Comparison of ENCODE assay signal across 1 cellular context in the genomic region with DNA sequence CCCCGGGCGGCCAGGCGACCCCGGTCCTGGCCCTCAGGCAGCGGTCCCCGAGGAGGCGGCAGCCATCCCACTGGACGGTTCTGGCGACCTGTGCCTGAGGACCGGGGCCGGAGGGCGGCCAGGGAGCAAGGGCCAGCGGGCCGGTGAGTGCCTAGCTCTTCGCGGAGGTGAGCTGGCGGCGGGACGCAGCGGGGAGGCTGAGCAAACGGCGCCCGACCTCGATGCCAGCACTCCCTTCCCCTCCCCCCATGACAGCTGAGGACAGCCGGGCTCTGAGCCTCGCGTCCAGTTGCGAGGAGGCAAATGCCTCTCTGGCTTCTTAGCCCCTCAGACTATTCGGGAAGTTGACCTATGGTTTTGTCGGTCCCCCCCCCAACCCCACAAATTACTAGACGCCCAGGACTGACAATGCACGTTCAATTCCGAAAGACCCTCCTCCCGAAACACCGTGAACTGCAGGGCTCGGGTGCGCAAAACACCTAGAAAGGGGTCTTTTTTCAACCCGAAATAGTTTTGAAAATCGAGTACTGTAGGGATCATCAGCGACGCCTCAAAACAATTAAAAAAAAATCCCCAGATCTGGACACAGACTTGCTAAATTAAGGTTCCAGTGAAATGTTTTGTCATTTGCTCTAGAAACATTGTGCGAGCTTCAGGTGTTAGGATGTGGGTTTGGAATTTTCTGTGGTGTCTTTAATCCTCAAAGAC.
TF ChIP-seq lines count a peak whose summit lies in the region.

No MANE protein-coding gene starts in this region.

TF ChIP-seq in HepG2, 621 proteins besides CTCF, POLR2A, EP300 and RAD21 (continued from another document and continues in another):
- TF ChIP-seq, protein P1, sequence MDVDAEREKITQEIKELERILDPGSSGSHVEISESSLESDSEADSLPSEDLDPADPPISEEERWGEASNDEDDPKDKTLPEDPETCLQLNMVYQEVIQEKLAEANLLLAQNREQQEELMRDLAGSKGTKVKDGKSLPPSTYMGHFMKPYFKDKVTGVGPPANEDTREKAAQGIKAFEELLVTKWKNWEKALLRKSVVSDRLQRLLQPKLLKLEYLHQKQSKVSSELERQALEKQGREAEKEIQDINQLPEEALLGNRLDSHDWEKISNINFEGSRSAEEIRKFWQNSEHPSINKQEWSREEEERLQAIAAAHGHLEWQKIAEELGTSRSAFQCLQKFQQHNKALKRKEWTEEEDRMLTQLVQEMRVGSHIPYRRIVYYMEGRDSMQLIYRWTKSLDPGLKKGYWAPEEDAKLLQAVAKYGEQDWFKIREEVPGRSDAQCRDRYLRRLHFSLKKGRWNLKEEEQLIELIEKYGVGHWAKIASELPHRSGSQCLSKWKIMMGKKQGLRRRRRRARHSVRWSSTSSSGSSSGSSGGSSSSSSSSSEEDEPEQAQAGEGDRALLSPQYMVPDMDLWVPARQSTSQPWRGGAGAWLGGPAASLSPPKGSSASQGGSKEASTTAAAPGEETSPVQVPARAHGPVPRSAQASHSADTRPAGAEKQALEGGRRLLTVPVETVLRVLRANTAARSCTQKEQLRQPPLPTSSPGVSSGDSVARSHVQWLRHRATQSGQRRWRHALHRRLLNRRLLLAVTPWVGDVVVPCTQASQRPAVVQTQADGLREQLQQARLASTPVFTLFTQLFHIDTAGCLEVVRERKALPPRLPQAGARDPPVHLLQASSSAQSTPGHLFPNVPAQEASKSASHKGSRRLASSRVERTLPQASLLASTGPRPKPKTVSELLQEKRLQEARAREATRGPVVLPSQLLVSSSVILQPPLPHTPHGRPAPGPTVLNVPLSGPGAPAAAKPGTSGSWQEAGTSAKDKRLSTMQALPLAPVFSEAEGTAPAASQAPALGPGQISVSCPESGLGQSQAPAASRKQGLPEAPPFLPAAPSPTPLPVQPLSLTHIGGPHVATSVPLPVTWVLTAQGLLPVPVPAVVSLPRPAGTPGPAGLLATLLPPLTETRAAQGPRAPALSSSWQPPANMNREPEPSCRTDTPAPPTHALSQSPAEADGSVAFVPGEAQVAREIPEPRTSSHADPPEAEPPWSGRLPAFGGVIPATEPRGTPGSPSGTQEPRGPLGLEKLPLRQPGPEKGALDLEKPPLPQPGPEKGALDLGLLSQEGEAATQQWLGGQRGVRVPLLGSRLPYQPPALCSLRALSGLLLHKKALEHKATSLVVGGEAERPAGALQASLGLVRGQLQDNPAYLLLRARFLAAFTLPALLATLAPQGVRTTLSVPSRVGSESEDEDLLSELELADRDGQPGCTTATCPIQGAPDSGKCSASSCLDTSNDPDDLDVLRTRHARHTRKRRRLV (CRISPR knock-in tag; IDR thresholded peaks at IDR 0.05): no peak
- TF ChIP-seq ZSCAN25 (CRISPR knock-in tag; IDR thresholded peaks at IDR 0.05) (no peak), MAFG (CRISPR knock-in tag; IDR thresholded peaks at IDR 0.05) (no peak), RARG (CRISPR knock-in tag; IDR thresholded peaks at IDR 0.05; ENCODE audit: low read depth) (0 out of 2 replicates have a peak, but pooled peaks have one; percentile 5), KDM1A (CRISPR knock-in tag; IDR thresholded peaks at IDR 0.05) (no peak; the same call in 1 of the 2 replicates), GABPB1 (CRISPR knock-in tag; IDR thresholded peaks at IDR 0.05) (peak; percentile 60; the same call in 1 of the 2 replicates), HMGA1 (CRISPR knock-in tag; conservative IDR thresholded peaks at IDR 0.05) (no peak), NR2F6 (IDR thresholded peaks at IDR 0.05) (no peak), NR2F6 (CRISPR knock-in tag; IDR thresholded peaks at IDR 0.05) (no peak), TMF1 (CRISPR knock-in tag; IDR thresholded peaks at IDR 0.05; ENCODE audit: low read depth) (peak; percentile 35; the same call in 1 of the 2 replicates), TCF7 (IDR thresholded peaks at IDR 0.05; ENCODE audit: low read depth) (no peak), NFKBIZ (CRISPR knock-in tag; IDR thresholded peaks at IDR 0.05) (no peak), MTF2 (CRISPR knock-in tag; IDR thresholded peaks at IDR 0.05; ENCODE audit: borderline replicate concordance) (no peak), ZNF501 (CRISPR knock-in tag; IDR thresholded peaks at IDR 0.05) (peak; percentile 48; the same call in 1 of the 2 replicates), JUNB (CRISPR knock-in tag; IDR thresholded peaks at IDR 0.05; ENCODE audit: borderline replicate concordance) (no peak), GATAD2A (CRISPR knock-in tag; IDR thresholded peaks at IDR 0.05) (0 out of 2 replicates have a peak, but pooled peaks have one; percentile 13), AGO2 (optimal IDR thresholded peaks at IDR 0.05; ENCODE audit: low read depth, low read length) (peak; percentile 32), ZNF782 (CRISPR knock-in tag; IDR thresholded peaks at IDR 0.05; ENCODE audit: borderline replicate concordance) (peak; percentile 27; the same call in 1 of the 2 replicates), SP140L (CRISPR knock-in tag; IDR thresholded peaks at IDR 0.05; ENCODE audit: borderline replicate concordance) (no peak), ZNF543 (CRISPR knock-in tag; IDR thresholded peaks at IDR 0.05) (0 out of 2 replicates have a peak, but pooled peaks have one; percentile 22), MEF2D (CRISPR knock-in tag; IDR thresholded peaks at IDR 0.05) (no peak), ZNF263 (CRISPR knock-in tag; IDR thresholded peaks at IDR 0.05) (peak; percentile 9; the same call in 1 of the 2 replicates), ZNF567 (CRISPR knock-in tag; IDR thresholded peaks at IDR 0.05; ENCODE audit: borderline replicate concordance) (0 out of 2 replicates have a peak, but pooled peaks have one; percentile 56), FOSL2 (CRISPR knock-in tag; IDR thresholded peaks at IDR 0.05) (peak; percentile 5; the same call in 1 of the 2 replicates), HES4 (CRISPR knock-in tag; IDR thresholded peaks at IDR 0.05; ENCODE audit: borderline replicate concordance) (no peak; the same call in 1 of the 2 replicates), NFKB2 (CRISPR knock-in tag; IDR thresholded peaks at IDR 0.05; ENCODE audit: borderline replicate concordance) (0 out of 2 replicates have a peak, but pooled peaks have one; percentile 18), ZBTB20 (CRISPR knock-in tag; IDR thresholded peaks at IDR 0.05; ENCODE audit: borderline replicate concordance, low read depth) (0 out of 2 replicates have a peak, but pooled peaks have one; percentile 39)
- TF ChIP-seq, protein P2, sequence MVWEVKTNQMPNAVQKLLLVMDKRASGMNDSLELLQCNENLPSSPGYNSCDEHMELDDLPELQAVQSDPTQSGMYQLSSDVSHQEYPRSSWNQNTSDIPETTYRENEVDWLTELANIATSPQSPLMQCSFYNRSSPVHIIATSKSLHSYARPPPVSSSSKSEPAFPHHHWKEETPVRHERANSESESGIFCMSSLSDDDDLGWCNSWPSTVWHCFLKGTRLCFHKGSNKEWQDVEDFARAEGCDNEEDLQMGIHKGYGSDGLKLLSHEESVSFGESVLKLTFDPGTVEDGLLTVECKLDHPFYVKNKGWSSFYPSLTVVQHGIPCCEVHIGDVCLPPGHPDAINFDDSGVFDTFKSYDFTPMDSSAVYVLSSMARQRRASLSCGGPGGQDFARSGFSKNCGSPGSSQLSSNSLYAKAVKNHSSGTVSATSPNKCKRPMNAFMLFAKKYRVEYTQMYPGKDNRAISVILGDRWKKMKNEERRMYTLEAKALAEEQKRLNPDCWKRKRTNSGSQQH (CRISPR knock-in tag; IDR thresholded peaks at IDR 0.05; ENCODE audit: low read depth): no peak; the same call in 1 of the 2 replicates
- TF ChIP-seq, protein P3, sequence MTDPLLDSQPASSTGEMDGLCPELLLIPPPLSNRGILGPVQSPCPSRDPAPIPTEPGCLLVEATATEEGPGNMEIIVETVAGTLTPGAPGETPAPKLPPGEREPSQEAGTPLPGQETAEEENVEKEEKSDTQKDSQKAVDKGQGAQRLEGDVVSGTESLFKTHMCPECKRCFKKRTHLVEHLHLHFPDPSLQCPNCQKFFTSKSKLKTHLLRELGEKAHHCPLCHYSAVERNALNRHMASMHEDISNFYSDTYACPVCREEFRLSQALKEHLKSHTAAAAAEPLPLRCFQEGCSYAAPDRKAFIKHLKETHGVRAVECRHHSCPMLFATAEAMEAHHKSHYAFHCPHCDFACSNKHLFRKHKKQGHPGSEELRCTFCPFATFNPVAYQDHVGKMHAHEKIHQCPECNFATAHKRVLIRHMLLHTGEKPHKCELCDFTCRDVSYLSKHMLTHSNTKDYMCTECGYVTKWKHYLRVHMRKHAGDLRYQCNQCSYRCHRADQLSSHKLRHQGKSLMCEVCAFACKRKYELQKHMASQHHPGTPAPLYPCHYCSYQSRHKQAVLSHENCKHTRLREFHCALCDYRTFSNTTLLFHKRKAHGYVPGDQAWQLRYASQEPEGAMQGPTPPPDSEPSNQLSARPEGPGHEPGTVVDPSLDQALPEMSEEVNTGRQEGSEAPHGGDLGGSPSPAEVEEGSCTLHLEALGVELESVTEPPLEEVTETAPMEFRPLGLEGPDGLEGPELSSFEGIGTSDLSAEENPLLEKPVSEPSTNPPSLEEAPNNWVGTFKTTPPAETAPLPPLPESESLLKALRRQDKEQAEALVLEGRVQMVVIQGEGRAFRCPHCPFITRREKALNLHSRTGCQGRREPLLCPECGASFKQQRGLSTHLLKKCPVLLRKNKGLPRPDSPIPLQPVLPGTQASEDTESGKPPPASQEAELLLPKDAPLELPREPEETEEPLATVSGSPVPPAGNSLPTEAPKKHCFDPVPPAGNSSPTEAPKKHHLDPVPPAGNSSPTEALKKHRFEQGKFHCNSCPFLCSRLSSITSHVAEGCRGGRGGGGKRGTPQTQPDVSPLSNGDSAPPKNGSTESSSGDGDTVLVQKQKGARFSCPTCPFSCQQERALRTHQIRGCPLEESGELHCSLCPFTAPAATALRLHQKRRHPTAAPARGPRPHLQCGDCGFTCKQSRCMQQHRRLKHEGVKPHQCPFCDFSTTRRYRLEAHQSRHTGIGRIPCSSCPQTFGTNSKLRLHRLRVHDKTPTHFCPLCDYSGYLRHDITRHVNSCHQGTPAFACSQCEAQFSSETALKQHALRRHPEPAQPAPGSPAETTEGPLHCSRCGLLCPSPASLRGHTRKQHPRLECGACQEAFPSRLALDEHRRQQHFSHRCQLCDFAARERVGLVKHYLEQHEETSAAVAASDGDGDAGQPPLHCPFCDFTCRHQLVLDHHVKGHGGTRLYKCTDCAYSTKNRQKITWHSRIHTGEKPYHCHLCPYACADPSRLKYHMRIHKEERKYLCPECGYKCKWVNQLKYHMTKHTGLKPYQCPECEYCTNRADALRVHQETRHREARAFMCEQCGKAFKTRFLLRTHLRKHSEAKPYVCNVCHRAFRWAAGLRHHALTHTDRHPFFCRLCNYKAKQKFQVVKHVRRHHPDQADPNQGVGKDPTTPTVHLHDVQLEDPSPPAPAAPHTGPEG (CRISPR knock-in tag; IDR thresholded peaks at IDR 0.05): peak; percentile 56; the same call in 1 of the 2 replicates
- TF ChIP-seq, protein P4, sequence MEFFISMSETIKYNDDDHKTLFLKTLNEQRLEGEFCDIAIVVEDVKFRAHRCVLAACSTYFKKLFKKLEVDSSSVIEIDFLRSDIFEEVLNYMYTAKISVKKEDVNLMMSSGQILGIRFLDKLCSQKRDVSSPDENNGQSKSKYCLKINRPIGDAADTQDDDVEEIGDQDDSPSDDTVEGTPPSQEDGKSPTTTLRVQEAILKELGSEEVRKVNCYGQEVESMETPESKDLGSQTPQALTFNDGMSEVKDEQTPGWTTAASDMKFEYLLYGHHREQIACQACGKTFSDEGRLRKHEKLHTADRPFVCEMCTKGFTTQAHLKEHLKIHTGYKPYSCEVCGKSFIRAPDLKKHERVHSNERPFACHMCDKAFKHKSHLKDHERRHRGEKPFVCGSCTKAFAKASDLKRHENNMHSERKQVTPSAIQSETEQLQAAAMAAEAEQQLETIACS (CRISPR knock-in tag; IDR thresholded peaks at IDR 0.05): 0 out of 2 replicates have a peak, but pooled peaks have one; percentile 31
- TF ChIP-seq, protein P5, sequence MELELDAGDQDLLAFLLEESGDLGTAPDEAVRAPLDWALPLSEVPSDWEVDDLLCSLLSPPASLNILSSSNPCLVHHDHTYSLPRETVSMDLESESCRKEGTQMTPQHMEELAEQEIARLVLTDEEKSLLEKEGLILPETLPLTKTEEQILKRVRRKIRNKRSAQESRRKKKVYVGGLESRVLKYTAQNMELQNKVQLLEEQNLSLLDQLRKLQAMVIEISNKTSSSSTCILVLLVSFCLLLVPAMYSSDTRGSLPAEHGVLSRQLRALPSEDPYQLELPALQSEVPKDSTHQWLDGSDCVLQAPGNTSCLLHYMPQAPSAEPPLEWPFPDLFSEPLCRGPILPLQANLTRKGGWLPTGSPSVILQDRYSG (CRISPR knock-in tag; IDR thresholded peaks at IDR 0.05): no peak
- TF ChIP-seq, protein P6, sequence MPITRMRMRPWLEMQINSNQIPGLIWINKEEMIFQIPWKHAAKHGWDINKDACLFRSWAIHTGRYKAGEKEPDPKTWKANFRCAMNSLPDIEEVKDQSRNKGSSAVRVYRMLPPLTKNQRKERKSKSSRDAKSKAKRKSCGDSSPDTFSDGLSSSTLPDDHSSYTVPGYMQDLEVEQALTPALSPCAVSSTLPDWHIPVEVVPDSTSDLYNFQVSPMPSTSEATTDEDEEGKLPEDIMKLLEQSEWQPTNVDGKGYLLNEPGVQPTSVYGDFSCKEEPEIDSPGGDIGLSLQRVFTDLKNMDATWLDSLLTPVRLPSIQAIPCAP (CRISPR knock-in tag; IDR thresholded peaks at IDR 0.05; ENCODE audit: low read depth): no peak
- TF ChIP-seq, protein P7, sequence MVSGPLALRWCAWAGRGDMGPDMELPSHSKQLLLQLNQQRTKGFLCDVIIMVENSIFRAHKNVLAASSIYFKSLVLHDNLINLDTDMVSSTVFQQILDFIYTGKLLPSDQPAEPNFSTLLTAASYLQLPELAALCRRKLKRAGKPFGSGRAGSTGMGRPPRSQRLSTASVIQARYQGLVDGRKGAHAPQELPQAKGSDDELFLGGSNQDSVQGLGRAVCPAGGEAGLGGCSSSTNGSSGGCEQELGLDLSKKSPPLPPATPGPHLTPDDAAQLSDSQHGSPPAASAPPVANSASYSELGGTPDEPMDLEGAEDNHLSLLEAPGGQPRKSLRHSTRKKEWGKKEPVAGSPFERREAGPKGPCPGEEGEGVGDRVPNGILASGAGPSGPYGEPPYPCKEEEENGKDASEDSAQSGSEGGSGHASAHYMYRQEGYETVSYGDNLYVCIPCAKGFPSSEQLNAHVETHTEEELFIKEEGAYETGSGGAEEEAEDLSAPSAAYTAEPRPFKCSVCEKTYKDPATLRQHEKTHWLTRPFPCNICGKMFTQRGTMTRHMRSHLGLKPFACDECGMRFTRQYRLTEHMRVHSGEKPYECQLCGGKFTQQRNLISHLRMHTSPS (CRISPR knock-in tag; IDR thresholded peaks at IDR 0.05; ENCODE audit: low read depth): no peak
- TF ChIP-seq, protein P8, sequence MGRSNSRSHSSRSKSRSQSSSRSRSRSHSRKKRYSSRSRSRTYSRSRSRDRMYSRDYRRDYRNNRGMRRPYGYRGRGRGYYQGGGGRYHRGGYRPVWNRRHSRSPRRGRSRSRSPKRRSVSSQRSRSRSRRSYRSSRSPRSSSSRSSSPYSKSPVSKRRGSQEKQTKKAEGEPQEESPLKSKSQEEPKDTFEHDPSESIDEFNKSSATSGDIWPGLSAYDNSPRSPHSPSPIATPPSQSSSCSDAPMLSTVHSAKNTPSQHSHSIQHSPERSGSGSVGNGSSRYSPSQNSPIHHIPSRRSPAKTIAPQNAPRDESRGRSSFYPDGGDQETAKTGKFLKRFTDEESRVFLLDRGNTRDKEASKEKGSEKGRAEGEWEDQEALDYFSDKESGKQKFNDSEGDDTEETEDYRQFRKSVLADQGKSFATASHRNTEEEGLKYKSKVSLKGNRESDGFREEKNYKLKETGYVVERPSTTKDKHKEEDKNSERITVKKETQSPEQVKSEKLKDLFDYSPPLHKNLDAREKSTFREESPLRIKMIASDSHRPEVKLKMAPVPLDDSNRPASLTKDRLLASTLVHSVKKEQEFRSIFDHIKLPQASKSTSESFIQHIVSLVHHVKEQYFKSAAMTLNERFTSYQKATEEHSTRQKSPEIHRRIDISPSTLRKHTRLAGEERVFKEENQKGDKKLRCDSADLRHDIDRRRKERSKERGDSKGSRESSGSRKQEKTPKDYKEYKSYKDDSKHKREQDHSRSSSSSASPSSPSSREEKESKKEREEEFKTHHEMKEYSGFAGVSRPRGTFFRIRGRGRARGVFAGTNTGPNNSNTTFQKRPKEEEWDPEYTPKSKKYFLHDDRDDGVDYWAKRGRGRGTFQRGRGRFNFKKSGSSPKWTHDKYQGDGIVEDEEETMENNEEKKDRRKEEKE (IDR thresholded peaks at IDR 0.05): no peak
